Comparison of ENCODE assay signal across 10 cellular contexts in genomic region chr10:20768849-20769248, GRCh38.
DNase-seq lines count a peak whose midpoint lies in the region; ATAC-seq, FAIRE-seq and TF ChIP-seq lines count a peak whose summit lies in the region.
"Had no signal": no experiment of that assay in that cellular context is flagged by ENCODE, and none has a peak within 500 bp of the region (broad histone marks: within the 10 kb centered on the region; RNA-seq: fewer than 3 reads in every experiment).

No MANE protein-coding gene starts in this region.

- no peak overlapping the region for H2AFZ ChIP-seq in K562 (ENCODE audit: low read depth, low read length)

- peak; percentile 38 to 52 for TF ChIP-seq RAD21 in K562 (CRISPR knock-in tag; conservative IDR thresholded peaks at IDR 0.05 in 1 of 2, IDR thresholded peaks at IDR 0.05 in 1 of 2)
- TF ChIP-seq RAD21 in liver (IDR thresholded peaks at IDR 0.05): peak; percentile 61 to 66

- H3K4me1 ChIP-seq in K562 (replicated peaks in 1 of 2; ENCODE audit: control insufficient read depth in 2 of 2, insufficient read depth in 2 of 2, low read length in 2 of 2) (no peaks in the 10 kb centered on the region), liver (ENCODE audit: control insufficient read depth in 4 of 4, insufficient read depth in 4 of 4, low read length in 3 of 4) (no peaks in the 10 kb centered on the region), aorta (ENCODE audit: control insufficient read depth in 1 of 2, insufficient read depth in 2 of 2, low read length in 2 of 2) (no peaks in the 10 kb centered on the region)
- H3K4me1 ChIP-seq in effector memory CD4-positive, alpha-beta T cell (ENCODE audit: control insufficient read depth, insufficient read depth, low read length, poor library complexity, severe bottlenecking): no peaks in the 10 kb centered on the region

- WGBS in K562 (ENCODE audit: insufficient coverage, low coverage, missing lambda C conversion rate): 5% methylated on average over 3 of the region's 3 CpGs
- 32% methylated on average over 3 of the region's 3 CpGs for WGBS in liver
- WGBS in aorta, 2 donors: 12 to 16% methylated on average over 3 of the region's 3 CpGs

- H3K27ac ChIP-seq in K562 (ENCODE audit: extremely low read depth, low read depth, low read length): no peak overlapping the region
- no peak overlapping the region for H3K27ac ChIP-seq in liver (ENCODE audit: low read depth in 1 of 2, low read length in 2 of 2)
- H3K27ac ChIP-seq in substantia nigra (ENCODE audit: low read depth, low read length, poor library complexity, severe bottlenecking): no peak overlapping the region
- H3K27ac ChIP-seq in effector memory CD4-positive, alpha-beta T cell (ENCODE audit: insufficient read depth, low read length, poor library complexity, severe bottlenecking): no peak overlapping the region
- no peak overlapping the region for H3K27ac ChIP-seq in aorta (ENCODE audit: low read depth in 1 of 2, low read length in 2 of 2)

- no peak; the same call in 1 of the 2 replicates for TF ChIP-seq CTCF in AG10803 (conservative IDR thresholded peaks at IDR 0.05; ENCODE audit: low read length)
- peak in 1 of 3 experiments; percentile 33; a peak in 2 of 6 replicates for TF ChIP-seq CTCF in K562 (IDR thresholded peaks at IDR 0.05 in 2 of 3, conservative IDR thresholded peaks at IDR 0.05 in 1 of 3; ENCODE audit: insufficient read depth in 2 of 3, low read depth in 1 of 3, low read length in 3 of 3)
- no peak for TF ChIP-seq CTCF in liver (IDR thresholded peaks at IDR 0.05; ENCODE audit: low read depth, low read length, missing input control)

- no peaks in the 10 kb centered on the region for H3K9me1 ChIP-seq in K562 (ENCODE audit: control insufficient read depth, insufficient read depth, low read length)

- DNase-seq in AG10803 (ENCODE audit: low read depth) (peak; percentile 6), LHCN-M2 (ENCODE audit: low read depth) (peak; percentile 24), K562 (ENCODE audit: extremely low read depth in 1 of 4, low spot score in 3 of 4) (no peak), substantia nigra (lab: John Stamatoyannopoulos, UW) (no peak), D341Med (ENCODE audit: low spot score) (no peak), aorta (no peak)
- no peak for DNase-seq in effector memory CD4-positive, alpha-beta T cell
- DNase-seq: activated CD8-positive, alpha-beta T cell treated with anti-CD3 and anti-CD28 coated beads for 36 hours had no signal

- no peaks in the 10 kb centered on the region for H4K20me1 ChIP-seq in K562 (replicated peaks; ENCODE audit: control insufficient read depth, insufficient read depth, low read length)

- TF ChIP-seq EP300 in K562 (IDR thresholded peaks at IDR 0.05; ENCODE audit: low read length): no peak

- ATAC-seq in K562 (no peak), aorta (ENCODE audit: low FRiP score) (no peak)
- ATAC-seq: activated CD8-positive, alpha-beta T cell treated with anti-CD3 and anti-CD28 coated beads for 36 hours; sciatic nerve had no signal

- in situ Hi-C loops in K562 (cut with MboI): no loop called here

- no peak overlapping the region for H3K4me3 ChIP-seq in AG10803 (ENCODE audit: low read length)
- no peak overlapping the region for H3K4me3 ChIP-seq in K562
- no peak overlapping the region for H3K4me3 ChIP-seq in liver (ENCODE audit: low read depth in 1 of 3, low read length in 3 of 3)
- no peak overlapping the region for H3K4me3 ChIP-seq in effector memory CD4-positive, alpha-beta T cell (ENCODE audit: insufficient read depth, low read depth, low read length, poor library complexity, severe bottlenecking)
- H3K4me3 ChIP-seq in aorta (ENCODE audit: low read length in 2 of 2): no peak overlapping the region

- POLR2A ChIA-PET in K562 (lab: Yijun Ruan, JAX): interaction anchor here (0.5 to 1.6 kb wide), 2 partner anchors 10 to 153 kb away, joined by 3 to 5 read pairs; no protein-coding TSS in a partner anchor

- H3K27me3 ChIP-seq in K562 (ENCODE audit: control insufficient read depth in 2 of 2, insufficient read depth in 2 of 2, low read length in 2 of 2) (no peaks in the 10 kb centered on the region), liver (ENCODE audit: control insufficient read depth in 4 of 4, insufficient read depth in 4 of 4, low read length in 3 of 4) (peaks cover 0 to 2% (median 0%) of the 10 kb centered on the region in 4 donors), aorta (ENCODE audit: control insufficient read depth in 1 of 2, insufficient read depth in 2 of 2, low read length in 1 of 2) (no peaks in the 10 kb centered on the region)
- H3K27me3 ChIP-seq in effector memory CD4-positive, alpha-beta T cell (replicated peaks; ENCODE audit: control insufficient read depth, insufficient read depth, low read length, poor library complexity, severe bottlenecking): no peaks in the 10 kb centered on the region

- TF ChIP-seq POLR2A in K562 (conservative IDR thresholded peaks at IDR 0.05): no peak

- intact Hi-C loops in K562 (cut with micrococcal nuclease) (no loop called here), aorta (cut with DNase I) (loop anchor here (5.0 to 10.0 kb wide), 3 partner anchors 844 to 1354 kb away; partner anchors contain the start of gene PLXDC2 (in 1 of the 2))

- no peaks in the 10 kb centered on the region for H3K36me3 ChIP-seq in K562 (ENCODE audit: control insufficient read depth, insufficient read depth, low read length)
- H3K36me3 ChIP-seq in liver (ENCODE audit: control insufficient read depth in 4 of 4, insufficient read depth in 3 of 4, low read depth in 1 of 4, low read length in 3 of 4): no peaks in the 10 kb centered on the region
- no peaks in the 10 kb centered on the region for H3K36me3 ChIP-seq in effector memory CD4-positive, alpha-beta T cell (ENCODE audit: control insufficient read depth, insufficient read depth, low read length)
- no peaks in the 10 kb centered on the region for H3K36me3 ChIP-seq in aorta (ENCODE audit: control insufficient read depth in 1 of 2, insufficient read depth in 2 of 2, low read length in 1 of 2)

- no peaks in the 10 kb centered on the region for H3K79me2 ChIP-seq in K562 (ENCODE audit: control insufficient read depth, insufficient read depth, low read length)

- no peak overlapping the region for H3K4me2 ChIP-seq in K562 (ENCODE audit: insufficient read depth, low read length)

- no TSS peak for BruUV-seq in K562 (replicated peaks; lab: Mats Ljungman, UMichigan)

- H3K9me3 ChIP-seq in K562 (replicated peaks; ENCODE audit: control insufficient read depth, insufficient read depth, low read depth, low read length) (no peaks in the 10 kb centered on the region), liver (ENCODE audit: control insufficient read depth in 4 of 4, low read length in 3 of 4) (no peaks in the 10 kb centered on the region), aorta (ENCODE audit: control insufficient read depth, low read length) (no peaks in the 10 kb centered on the region)
- no peaks in the 10 kb centered on the region for H3K9me3 ChIP-seq in effector memory CD4-positive, alpha-beta T cell (ENCODE audit: control insufficient read depth, low read length)

- CTCF ChIA-PET in K562 (lab: Yijun Ruan, JAX; ENCODE audit: low intra/inter-chr PET ratio): no interaction called here

- H3K9ac ChIP-seq in K562 (ENCODE audit: insufficient read depth in 1 of 2, low read depth in 2 of 2, low read length in 2 of 2) (no peak overlapping the region), liver (ENCODE audit: low read depth in 1 of 2, low read length in 2 of 2) (no peak overlapping the region)

- FAIRE-seq in K562 (lab: Jason Lieb, UNC): no peak

TF ChIP-seq in K562, 482 proteins besides CTCF, POLR2A, EP300 and RAD21 (continues in another document):
- TF ChIP-seq HEY1 (CRISPR knock-in tag; IDR thresholded peaks at IDR 0.05; ENCODE audit: borderline replicate concordance): no peak
- TF ChIP-seq ZNF668 (CRISPR knock-in tag; IDR thresholded peaks at IDR 0.05): no peak
- TF ChIP-seq THRAP3 (IDR thresholded peaks at IDR 0.05; ENCODE audit: borderline replicate concordance): no peak
- TF ChIP-seq, protein P1, sequence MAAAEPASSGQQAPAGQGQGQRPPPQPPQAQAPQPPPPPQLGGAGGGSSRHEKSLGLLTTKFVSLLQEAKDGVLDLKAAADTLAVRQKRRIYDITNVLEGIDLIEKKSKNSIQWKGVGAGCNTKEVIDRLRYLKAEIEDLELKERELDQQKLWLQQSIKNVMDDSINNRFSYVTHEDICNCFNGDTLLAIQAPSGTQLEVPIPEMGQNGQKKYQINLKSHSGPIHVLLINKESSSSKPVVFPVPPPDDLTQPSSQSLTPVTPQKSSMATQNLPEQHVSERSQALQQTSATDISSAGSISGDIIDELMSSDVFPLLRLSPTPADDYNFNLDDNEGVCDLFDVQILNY (CRISPR knock-in tag; IDR thresholded peaks at IDR 0.05): no peak
- no peak for TF ChIP-seq NR3C1 (CRISPR knock-in tag; IDR thresholded peaks at IDR 0.05)
- no peak for TF ChIP-seq NBN (IDR thresholded peaks at IDR 0.05; ENCODE audit: low read depth)
- no peak for TF ChIP-seq POLR3A (IDR thresholded peaks at IDR 0.05; ENCODE audit: borderline replicate concordance, extremely low read depth, insufficient read depth, insufficient read length)

TF ChIP-seq in liver, 16 proteins besides CTCF, POLR2A, EP300 and RAD21 (continues in another document):
- TF ChIP-seq NR2F2 (IDR thresholded peaks at IDR 0.05) (no peak), MAX (IDR thresholded peaks at IDR 0.05) (no peak), EGR1 (IDR thresholded peaks at IDR 0.05; ENCODE audit: low read depth in 2 of 2) (no peak), FOXA1 (IDR thresholded peaks at IDR 0.05) (no peak), YY1 (IDR thresholded peaks at IDR 0.05) (no peak), ATF3 (IDR thresholded peaks at IDR 0.05) (no peak), SP1 (IDR thresholded peaks at IDR 0.05) (no peak), HNF4G (IDR thresholded peaks at IDR 0.05) (no peak), FOXA2 (IDR thresholded peaks at IDR 0.05) (no peak)

Comparison
In these comparisons a context has a peak if more than half of its experiments do, and no peak if none do; other contexts are left out.
1. DNase-seq: peak in AG10803 (single experiment) and LHCN-M2 (single experiment); none in K562 (0 of 4), substantia nigra (0 of 49), effector memory CD4-positive, alpha-beta T cell (0 of 3), D341Med (single experiment) and aorta (0 of 2).